ENCODE assay signal across 28 cellular contexts in genomic region chr22:49588739-49589138, GRCh38.
"Had no signal": no experiment of that assay in that cellular context is flagged by ENCODE, and none has a peak within 500 bp of the region (broad histone marks: within the 10 kb centered on the region; RNA-seq: fewer than 3 reads in every experiment).

No MANE protein-coding gene starts in this region.

- H3K36me3 ChIP-seq: adrenal gland had no signal

- H3K27ac ChIP-seq: adrenal gland, KMS-11, VCaP had no signal

- DNase-seq: activated CD4-positive, alpha-beta memory T cell treated with anti-CD3 and anti-CD28 coated beads, Interleukin-2, amount 10 ng/mL, durations not matched to agents 7 days and 5 days; activated CD4-positive, alpha-beta T cell treated with anti-CD3 and anti-CD28 coated beads for 1 hour; activated CD4-positive, alpha-beta T cell treated with anti-CD3 and anti-CD28 coated beads for 48 hours; activated CD4-positive, CD25-positive, alpha-beta regulatory T cell; activated CD8-positive, alpha-beta memory T cell treated with anti-CD3 and anti-CD28 coated beads for 24 hours; activated CD8-positive, alpha-beta memory T cell treated with anti-CD3 and anti-CD28 coated beads, Interleukin-2, amount 10 ng/mL, durations not matched to agents 7 days and 5 days; activated naive CD4-positive, alpha-beta T cell; activated naive CD4-positive, alpha-beta T cell treated with anti-CD3 and anti-CD28 coated beads, Interleukin-2, amount 50 U/mL, for 16 hours; activated naive CD8-positive, alpha-beta T cell treated with anti-CD3 and anti-CD28 coated beads for 36 hours; activated T-cell treated with anti-CD3 and anti-CD28 coated beads, Interleukin-2, amount 50 U/mL, for 24 hours; adrenal gland; central memory CD4-positive, alpha-beta T cell; MM.1S; MV-4-11; NCI-H1092; NCI-H1436 treated with DMSO at 0.1 percent for 48 hours; NCI-H1694 treated with DMSO at 0.1 percent for 48 hours; NCI-H2029; NCI-H345; NCI-H524 treated with DMSO at 0.1 percent for 48 hours; Right ventricle myocardium superior; RPMI8226; SW 1271; T-helper 1 cell; T-helper 2 cell; T-helper 9 cell had no signal

- H3K4me3 ChIP-seq: adrenal gland had no signal

- H3K4me1 ChIP-seq: adrenal gland had no signal

- H3K27me3 ChIP-seq: adrenal gland had no signal

- H3K9me3 ChIP-seq: adrenal gland had no signal
